Comparison of ENCODE assay signal across 7 cellular contexts in the genomic region with DNA sequence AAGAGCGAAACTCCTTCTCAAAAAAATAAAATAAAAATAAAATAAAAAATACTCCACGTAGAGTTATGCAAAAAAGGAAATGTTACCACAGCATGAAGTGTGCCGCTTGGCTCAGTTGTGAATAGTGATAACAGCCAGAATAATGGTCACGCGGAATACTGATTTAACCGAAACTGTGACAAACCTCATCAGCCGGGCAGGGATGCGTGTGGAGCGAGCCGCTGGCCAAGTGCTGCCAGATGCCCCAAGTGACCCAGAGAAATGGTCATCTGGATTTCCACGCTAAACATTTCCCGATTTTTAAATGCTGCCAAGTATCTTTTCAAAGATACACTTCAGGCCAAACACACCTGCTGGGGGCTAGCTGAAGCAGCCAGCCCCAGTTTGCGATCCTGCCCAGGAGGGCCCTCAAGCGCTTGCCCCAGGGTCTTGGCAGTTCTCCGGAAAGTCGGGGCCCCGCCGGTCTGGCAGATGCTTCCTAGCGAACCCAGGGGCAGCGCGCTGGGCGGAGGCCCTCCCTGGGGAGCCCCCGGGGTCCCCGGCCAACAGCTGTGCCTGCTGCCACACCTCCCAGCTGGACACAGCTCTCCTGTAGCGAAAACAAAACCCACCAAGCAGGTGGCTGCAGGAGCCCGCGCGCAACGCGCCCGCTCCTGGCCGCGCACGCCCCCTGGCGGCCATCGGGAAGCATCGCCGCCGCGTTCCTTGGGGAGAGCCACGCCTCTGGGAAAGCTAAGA. TPM values are rescaled to one million over a fixed set of nuclear protein-coding genes. Genes with fewer than 3 reads are reported as not detected.
DNase-seq lines count a peak whose midpoint lies in the region; ATAC-seq, FAIRE-seq and TF ChIP-seq lines count a peak whose summit lies in the region.

No MANE protein-coding gene starts in this region.

- H3K27ac ChIP-seq in caudate nucleus (ENCODE audit: low read depth, low read length) = no peak overlapping the region

- peak; percentile 79 for DNase-seq in GM12892 (ENCODE audit: insufficient read length)
- DNase-seq in NCI-H2029 (lab: John Stamatoyannopoulos, UW) = peak; percentile 60
- peak; percentile 21 to 64 (median 51) for DNase-seq in activated CD4-positive, CD25-positive, alpha-beta regulatory T cell (lab: John Stamatoyannopoulos, UW)
- peak in 49 of 61 donors; percentile 6 to 75 (median 29) for DNase-seq in caudate nucleus (lab: John Stamatoyannopoulos, UW)
- peak; percentile 41 for DNase-seq in kidney glomerular epithelial cell (lab: John Stamatoyannopoulos, UW)
- peak; percentile 32 to 65 for DNase-seq in stimulated activated CD4-positive, alpha-beta T cell treated with anti-CD3 and anti-CD28 coated beads, Interleukin-15, amount 100 ng/mL, for 48 hours (ENCODE audit: low read depth in 2 of 2)

- peak; percentile 61 for ATAC-seq in HG02623 (IDR thresholded peaks at IDR 0.05; ENCODE audit: unreplicated experiment)

- peak; percentile 89 for FAIRE-seq in GM12892 (lab: Jason Lieb, UNC)

- no peak for TF ChIP-seq POLR2A in GM12892 (IDR thresholded peaks at IDR 0.05; ENCODE audit: low read depth, low read length)

RNA-seq across cellular contexts. Expression of a gene that starts 35.1 kb away (rescaled TPM):
- 39.9 TPM for polyA plus RNA-seq in GM12892 (2012; ENCODE audit: missing spikeins)

Comparison
In these comparisons a context has a peak if more than half of its experiments do, and no peak if none do; other contexts are left out.
1. DNase-seq: peak in every context shown above with its lines; median percentile 79 in GM12892; 60 in NCI-H2029; 51 in activated CD4-positive, CD25-positive, alpha-beta regulatory T cell; 48 in stimulated activated CD4-positive, alpha-beta T cell treated with anti-CD3 and anti-CD28 coated beads, Interleukin-15, amount 100 ng/mL, for 48 hours; 41 in kidney glomerular epithelial cell; 29 in caudate nucleus.